1 cellular context compared by ENCODE assay signal in genomic region chr1:58898739-58899580, GRCh38.
TF ChIP-seq lines count a peak whose summit lies in the region.

No MANE protein-coding gene starts in this region.

TF ChIP-seq in HepG2, 621 proteins besides CTCF, POLR2A, EP300 and RAD21 (continued from another document and continues in another):
- TF ChIP-seq, protein P1, sequence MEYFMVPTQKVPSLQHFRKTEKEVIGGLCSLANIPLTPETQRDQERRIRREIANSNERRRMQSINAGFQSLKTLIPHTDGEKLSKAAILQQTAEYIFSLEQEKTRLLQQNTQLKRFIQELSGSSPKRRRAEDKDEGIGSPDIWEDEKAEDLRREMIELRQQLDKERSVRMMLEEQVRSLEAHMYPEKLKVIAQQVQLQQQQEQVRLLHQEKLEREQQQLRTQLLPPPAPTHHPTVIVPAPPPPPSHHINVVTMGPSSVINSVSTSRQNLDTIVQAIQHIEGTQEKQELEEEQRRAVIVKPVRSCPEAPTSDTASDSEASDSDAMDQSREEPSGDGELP (IDR thresholded peaks at IDR 0.05; ENCODE audit: borderline replicate concordance, low read depth) = peak; percentile 76; the same call in 1 of the 2 replicates
- TF ChIP-seq MXI1 (IDR thresholded peaks at IDR 0.05; ENCODE audit: borderline replicate concordance, low read depth, low read length) = peak; percentile 38; the same call in 1 of the 3 replicates
- no peak for TF ChIP-seq ZNF883 (CRISPR knock-in tag; IDR thresholded peaks at IDR 0.05; ENCODE audit: not compliant biosample characterization)
- TF ChIP-seq TFE3 (CRISPR knock-in tag; IDR thresholded peaks at IDR 0.05) = peak; percentile 94
- TF ChIP-seq NRL (CRISPR knock-in tag; IDR thresholded peaks at IDR 0.05; ENCODE audit: borderline replicate concordance) = no peak; the same call in 1 of the 2 replicates
- TF ChIP-seq, protein P2, sequence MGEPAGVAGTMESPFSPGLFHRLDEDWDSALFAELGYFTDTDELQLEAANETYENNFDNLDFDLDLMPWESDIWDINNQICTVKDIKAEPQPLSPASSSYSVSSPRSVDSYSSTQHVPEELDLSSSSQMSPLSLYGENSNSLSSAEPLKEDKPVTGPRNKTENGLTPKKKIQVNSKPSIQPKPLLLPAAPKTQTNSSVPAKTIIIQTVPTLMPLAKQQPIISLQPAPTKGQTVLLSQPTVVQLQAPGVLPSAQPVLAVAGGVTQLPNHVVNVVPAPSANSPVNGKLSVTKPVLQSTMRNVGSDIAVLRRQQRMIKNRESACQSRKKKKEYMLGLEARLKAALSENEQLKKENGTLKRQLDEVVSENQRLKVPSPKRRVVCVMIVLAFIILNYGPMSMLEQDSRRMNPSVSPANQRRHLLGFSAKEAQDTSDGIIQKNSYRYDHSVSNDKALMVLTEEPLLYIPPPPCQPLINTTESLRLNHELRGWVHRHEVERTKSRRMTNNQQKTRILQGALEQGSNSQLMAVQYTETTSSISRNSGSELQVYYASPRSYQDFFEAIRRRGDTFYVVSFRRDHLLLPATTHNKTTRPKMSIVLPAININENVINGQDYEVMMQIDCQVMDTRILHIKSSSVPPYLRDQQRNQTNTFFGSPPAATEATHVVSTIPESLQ (CRISPR knock-in tag; conservative IDR thresholded peaks at IDR 0.05) = no peak
- no peak for TF ChIP-seq ZBTB34 (CRISPR knock-in tag; IDR thresholded peaks at IDR 0.05)
- TF ChIP-seq ZBTB33 (CRISPR knock-in tag; IDR thresholded peaks at IDR 0.05) = peak; percentile 50; the same call in 1 of the 2 replicates
- no peak for TF ChIP-seq ZNF234 (CRISPR knock-in tag; conservative IDR thresholded peaks at IDR 0.05)
- no peak for TF ChIP-seq TP53 (CRISPR knock-in tag; conservative IDR thresholded peaks at IDR 0.05)
- TF ChIP-seq, protein P3, sequence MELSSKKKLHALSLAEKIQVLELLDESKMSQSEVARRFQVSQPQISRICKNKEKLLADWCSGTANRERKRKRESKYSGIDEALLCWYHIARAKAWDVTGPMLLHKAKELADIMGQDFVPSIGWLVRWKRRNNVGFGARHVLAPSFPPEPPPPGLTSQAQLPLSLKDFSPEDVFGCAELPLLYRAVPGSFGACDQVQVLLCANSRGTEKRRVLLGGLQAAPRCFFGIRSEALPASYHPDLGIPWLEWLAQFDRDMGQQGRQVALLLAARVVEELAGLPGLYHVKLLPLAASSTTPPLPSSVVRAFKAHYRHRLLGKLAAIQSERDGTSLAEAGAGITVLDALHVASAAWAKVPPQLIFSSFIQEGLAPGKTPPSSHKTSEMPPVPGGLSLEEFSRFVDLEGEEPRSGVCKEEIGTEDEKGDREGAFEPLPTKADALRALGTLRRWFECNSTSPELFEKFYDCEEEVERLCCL (CRISPR knock-in tag; IDR thresholded peaks at IDR 0.05; ENCODE audit: borderline replicate concordance) = no peak
- no peak for TF ChIP-seq CHD4 (IDR thresholded peaks at IDR 0.05; ENCODE audit: borderline replicate concordance, low read length)
- no peak for TF ChIP-seq HNRNPL (IDR thresholded peaks at IDR 0.05; ENCODE audit: low read depth, low read length)
- TF ChIP-seq, protein P4, sequence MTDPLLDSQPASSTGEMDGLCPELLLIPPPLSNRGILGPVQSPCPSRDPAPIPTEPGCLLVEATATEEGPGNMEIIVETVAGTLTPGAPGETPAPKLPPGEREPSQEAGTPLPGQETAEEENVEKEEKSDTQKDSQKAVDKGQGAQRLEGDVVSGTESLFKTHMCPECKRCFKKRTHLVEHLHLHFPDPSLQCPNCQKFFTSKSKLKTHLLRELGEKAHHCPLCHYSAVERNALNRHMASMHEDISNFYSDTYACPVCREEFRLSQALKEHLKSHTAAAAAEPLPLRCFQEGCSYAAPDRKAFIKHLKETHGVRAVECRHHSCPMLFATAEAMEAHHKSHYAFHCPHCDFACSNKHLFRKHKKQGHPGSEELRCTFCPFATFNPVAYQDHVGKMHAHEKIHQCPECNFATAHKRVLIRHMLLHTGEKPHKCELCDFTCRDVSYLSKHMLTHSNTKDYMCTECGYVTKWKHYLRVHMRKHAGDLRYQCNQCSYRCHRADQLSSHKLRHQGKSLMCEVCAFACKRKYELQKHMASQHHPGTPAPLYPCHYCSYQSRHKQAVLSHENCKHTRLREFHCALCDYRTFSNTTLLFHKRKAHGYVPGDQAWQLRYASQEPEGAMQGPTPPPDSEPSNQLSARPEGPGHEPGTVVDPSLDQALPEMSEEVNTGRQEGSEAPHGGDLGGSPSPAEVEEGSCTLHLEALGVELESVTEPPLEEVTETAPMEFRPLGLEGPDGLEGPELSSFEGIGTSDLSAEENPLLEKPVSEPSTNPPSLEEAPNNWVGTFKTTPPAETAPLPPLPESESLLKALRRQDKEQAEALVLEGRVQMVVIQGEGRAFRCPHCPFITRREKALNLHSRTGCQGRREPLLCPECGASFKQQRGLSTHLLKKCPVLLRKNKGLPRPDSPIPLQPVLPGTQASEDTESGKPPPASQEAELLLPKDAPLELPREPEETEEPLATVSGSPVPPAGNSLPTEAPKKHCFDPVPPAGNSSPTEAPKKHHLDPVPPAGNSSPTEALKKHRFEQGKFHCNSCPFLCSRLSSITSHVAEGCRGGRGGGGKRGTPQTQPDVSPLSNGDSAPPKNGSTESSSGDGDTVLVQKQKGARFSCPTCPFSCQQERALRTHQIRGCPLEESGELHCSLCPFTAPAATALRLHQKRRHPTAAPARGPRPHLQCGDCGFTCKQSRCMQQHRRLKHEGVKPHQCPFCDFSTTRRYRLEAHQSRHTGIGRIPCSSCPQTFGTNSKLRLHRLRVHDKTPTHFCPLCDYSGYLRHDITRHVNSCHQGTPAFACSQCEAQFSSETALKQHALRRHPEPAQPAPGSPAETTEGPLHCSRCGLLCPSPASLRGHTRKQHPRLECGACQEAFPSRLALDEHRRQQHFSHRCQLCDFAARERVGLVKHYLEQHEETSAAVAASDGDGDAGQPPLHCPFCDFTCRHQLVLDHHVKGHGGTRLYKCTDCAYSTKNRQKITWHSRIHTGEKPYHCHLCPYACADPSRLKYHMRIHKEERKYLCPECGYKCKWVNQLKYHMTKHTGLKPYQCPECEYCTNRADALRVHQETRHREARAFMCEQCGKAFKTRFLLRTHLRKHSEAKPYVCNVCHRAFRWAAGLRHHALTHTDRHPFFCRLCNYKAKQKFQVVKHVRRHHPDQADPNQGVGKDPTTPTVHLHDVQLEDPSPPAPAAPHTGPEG (CRISPR knock-in tag; IDR thresholded peaks at IDR 0.05) = no peak
- TF ChIP-seq HHEX (CRISPR knock-in tag; IDR thresholded peaks at IDR 0.05) = no peak
- TF ChIP-seq ZSCAN21 (CRISPR knock-in tag; IDR thresholded peaks at IDR 0.05; ENCODE audit: borderline replicate concordance) = peak; percentile 46; the same call in 1 of the 2 replicates
- no peak for TF ChIP-seq ZNF235 (CRISPR knock-in tag; IDR thresholded peaks at IDR 0.05; ENCODE audit: borderline replicate concordance)
- TF ChIP-seq, protein P5, sequence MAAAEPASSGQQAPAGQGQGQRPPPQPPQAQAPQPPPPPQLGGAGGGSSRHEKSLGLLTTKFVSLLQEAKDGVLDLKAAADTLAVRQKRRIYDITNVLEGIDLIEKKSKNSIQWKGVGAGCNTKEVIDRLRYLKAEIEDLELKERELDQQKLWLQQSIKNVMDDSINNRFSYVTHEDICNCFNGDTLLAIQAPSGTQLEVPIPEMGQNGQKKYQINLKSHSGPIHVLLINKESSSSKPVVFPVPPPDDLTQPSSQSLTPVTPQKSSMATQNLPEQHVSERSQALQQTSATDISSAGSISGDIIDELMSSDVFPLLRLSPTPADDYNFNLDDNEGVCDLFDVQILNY (CRISPR knock-in tag; conservative IDR thresholded peaks at IDR 0.05) = no peak
- TF ChIP-seq ZNF740 (CRISPR knock-in tag; IDR thresholded peaks at IDR 0.05) = no peak
- peak; percentile 46; the same call in 1 of the 2 replicates for TF ChIP-seq TGIF2 (CRISPR knock-in tag; IDR thresholded peaks at IDR 0.05)
- TF ChIP-seq, protein P6, sequence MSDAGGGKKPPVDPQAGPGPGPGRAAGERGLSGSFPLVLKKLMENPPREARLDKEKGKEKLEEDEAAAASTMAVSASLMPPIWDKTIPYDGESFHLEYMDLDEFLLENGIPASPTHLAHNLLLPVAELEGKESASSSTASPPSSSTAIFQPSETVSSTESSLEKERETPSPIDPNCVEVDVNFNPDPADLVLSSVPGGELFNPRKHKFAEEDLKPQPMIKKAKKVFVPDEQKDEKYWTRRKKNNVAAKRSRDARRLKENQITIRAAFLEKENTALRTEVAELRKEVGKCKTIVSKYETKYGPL (CRISPR knock-in tag; IDR thresholded peaks at IDR 0.05) = no peak
- TF ChIP-seq ZNF841 (CRISPR knock-in tag; IDR thresholded peaks at IDR 0.05; ENCODE audit: borderline replicate concordance) = no peak
- TF ChIP-seq ZNF160 (CRISPR knock-in tag; IDR thresholded peaks at IDR 0.05) = no peak
- TF ChIP-seq, protein P7, sequence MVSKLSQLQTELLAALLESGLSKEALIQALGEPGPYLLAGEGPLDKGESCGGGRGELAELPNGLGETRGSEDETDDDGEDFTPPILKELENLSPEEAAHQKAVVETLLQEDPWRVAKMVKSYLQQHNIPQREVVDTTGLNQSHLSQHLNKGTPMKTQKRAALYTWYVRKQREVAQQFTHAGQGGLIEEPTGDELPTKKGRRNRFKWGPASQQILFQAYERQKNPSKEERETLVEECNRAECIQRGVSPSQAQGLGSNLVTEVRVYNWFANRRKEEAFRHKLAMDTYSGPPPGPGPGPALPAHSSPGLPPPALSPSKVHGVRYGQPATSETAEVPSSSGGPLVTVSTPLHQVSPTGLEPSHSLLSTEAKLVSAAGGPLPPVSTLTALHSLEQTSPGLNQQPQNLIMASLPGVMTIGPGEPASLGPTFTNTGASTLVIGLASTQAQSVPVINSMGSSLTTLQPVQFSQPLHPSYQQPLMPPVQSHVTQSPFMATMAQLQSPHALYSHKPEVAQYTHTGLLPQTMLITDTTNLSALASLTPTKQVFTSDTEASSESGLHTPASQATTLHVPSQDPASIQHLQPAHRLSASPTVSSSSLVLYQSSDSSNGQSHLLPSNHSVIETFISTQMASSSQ (IDR thresholded peaks at IDR 0.05; ENCODE audit: low read depth) = peak; percentile 33; the same call in 1 of the 2 replicates
- TF ChIP-seq, protein P7 (CRISPR knock-in tag; IDR thresholded peaks at IDR 0.05; ENCODE audit: borderline replicate concordance) = peak; percentile 76; the same call in 1 of the 2 replicates
- TF ChIP-seq, protein P8, sequence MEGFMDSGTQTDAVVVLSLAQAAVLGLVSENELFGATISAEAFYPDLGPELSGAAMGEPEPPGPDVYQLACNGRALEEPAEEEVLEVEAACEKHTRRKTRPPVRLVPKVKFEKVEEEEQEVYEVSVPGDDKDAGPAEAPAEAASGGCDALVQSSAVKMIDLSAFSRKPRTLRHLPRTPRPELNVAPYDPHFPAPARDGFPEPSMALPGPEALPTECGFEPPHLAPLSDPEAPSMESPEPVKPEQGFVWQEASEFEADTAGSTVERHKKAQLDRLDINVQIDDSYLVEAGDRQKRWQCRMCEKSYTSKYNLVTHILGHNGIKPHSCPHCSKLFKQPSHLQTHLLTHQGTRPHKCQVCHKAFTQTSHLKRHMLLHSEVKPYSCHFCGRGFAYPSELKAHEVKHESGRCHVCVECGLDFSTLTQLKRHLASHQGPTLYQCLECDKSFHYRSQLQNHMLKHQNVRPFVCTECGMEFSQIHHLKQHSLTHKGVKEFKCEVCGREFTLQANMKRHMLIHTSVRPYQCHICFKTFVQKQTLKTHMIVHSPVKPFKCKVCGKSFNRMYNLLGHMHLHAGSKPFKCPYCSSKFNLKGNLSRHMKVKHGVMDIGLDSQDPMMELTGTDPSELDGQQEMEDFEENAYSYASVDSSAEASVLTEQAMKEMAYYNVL (CRISPR knock-in tag; IDR thresholded peaks at IDR 0.05; ENCODE audit: borderline replicate concordance) = peak; percentile 87
- no peak for TF ChIP-seq CREB1 (IDR thresholded peaks at IDR 0.05)
- peak; percentile 83 for TF ChIP-seq CREB1 (CRISPR knock-in tag; IDR thresholded peaks at IDR 0.05)
